In the genomic region with DNA sequence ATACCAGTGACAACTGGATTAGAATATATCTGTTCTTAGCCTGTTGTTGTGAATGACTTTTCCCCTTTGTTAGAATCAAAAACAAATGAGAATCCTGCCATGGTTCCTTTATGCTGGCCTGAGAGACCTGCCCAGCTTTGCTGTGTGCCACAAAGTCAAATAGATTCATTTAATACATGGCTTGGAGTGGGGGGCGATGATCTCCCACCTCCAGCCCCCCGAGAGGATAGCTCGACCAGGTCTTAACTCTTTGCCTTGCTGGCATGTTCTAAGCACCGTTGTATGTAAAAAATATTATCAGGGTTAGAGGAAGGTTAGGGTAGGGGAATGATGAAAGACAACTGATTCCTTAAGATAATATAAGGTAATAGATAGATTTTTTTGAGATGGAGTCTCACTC, we compare ENCODE assay signal across 12 cellular contexts. TPM values are rescaled to one million over a fixed set of nuclear protein-coding genes. Genes with fewer than 3 reads are reported as not detected.
DNase-seq lines count a peak whose midpoint lies in the region; ATAC-seq and TF ChIP-seq lines count a peak whose summit lies in the region.
"Had no signal": no experiment of that assay in that cellular context is flagged by ENCODE, and none has a peak within 500 bp of the region (broad histone marks: within the 10 kb centered on the region; RNA-seq: fewer than 3 reads in every experiment).

No MANE protein-coding gene starts in this region.

- DNase-seq in activated CD4-positive, alpha-beta T cell treated with anti-CD3 and anti-CD28 coated beads, Interleukin-2, amount 10 ng/mL, durations not matched to agents 7 days and 5 days: no peak
- DNase-seq in activated CD4-positive, alpha-beta T cell treated with anti-CD3 and anti-CD28 coated beads, Interleukin-2, amount 50 U/mL, for 1 hour: no peak
- DNase-seq in SK-N-MC (ENCODE audit: low read depth, low spot score) (no peak), esophagus muscularis mucosa (ENCODE audit: extremely low spot score) (no peak), NCI-H82 treated with DMSO at 0.1 percent for 48 hours (lab: John Stamatoyannopoulos, UW; ENCODE audit: unreplicated experiment) (no peak)
- DNase-seq in stimulated activated naive B cell treated with anti-CD40 and anti-IgM and Interleukin-4, amounts not matched to agents 10 μg/mL and 1 μg/mL and 100 μg/mL, for 72 hours: no peak
- DNase-seq in effector CD4-positive, alpha-beta T cell: no peak
- no peak for DNase-seq in stimulated activated CD4-positive, alpha-beta T cell treated with anti-CD3 and anti-CD28 coated beads, Interleukin-2, amount 100 ng/mL, for 24 hours
- DNase-seq: NCI-H2029 treated with DMSO at 0.1 percent for 48 hours had no signal

- ATAC-seq in stimulated activated naive B cell treated with anti-CD40 and anti-IgM and Interleukin-4, amounts not matched to agents 10 μg/mL and 1 μg/mL and 100 μg/mL, for 72 hours (replicated peaks): no peak

- H3K27ac Mint-ChIP-seq in activated CD4-positive, alpha-beta T cell treated with anti-CD3 and anti-CD28 coated beads, Interleukin-2, amount 10 ng/mL, durations not matched to agents 7 days and 5 days: peak overlapping the region; percentile 96
- H3K27ac Mint-ChIP-seq in stimulated activated naive B cell treated with anti-CD40 and anti-IgM and Interleukin-4, amounts not matched to agents 10 μg/mL and 1 μg/mL and 100 μg/mL, for 72 hours: peak overlapping the region; percentile 80
- H3K27ac Mint-ChIP-seq: type B pancreatic cell had no signal

- intact Hi-C loops in esophagus muscularis mucosa (cut with DNase I): no loop called here

- POLR2A ChIA-PET in activated CD4-positive, alpha-beta T cell treated with anti-CD3 and anti-CD28 coated beads, Interleukin-2, amount 10 ng/mL, durations not matched to agents 7 days and 5 days (lab: Charles Lee): interaction anchor here (0.7 to 1.1 kb wide), 2 partner anchors 22 to 81 kb away, joined by 3 to 5 read pairs; a partner anchor contains a TSS

- H3K36me3 Mint-ChIP-seq in activated CD4-positive, alpha-beta T cell treated with anti-CD3 and anti-CD28 coated beads, Interleukin-2, amount 10 ng/mL, durations not matched to agents 7 days and 5 days (ENCODE audit: low read depth): peaks cover 15% of the 10 kb centered on the region
- H3K36me3 Mint-ChIP-seq in stimulated activated naive B cell treated with anti-CD40 and anti-IgM and Interleukin-4, amounts not matched to agents 10 μg/mL and 1 μg/mL and 100 μg/mL, for 72 hours: peaks cover 2 to 12% of the 10 kb centered on the region in 2 donors
- H3K36me3 Mint-ChIP-seq: type B pancreatic cell had no signal

- CTCF ChIA-PET in activated CD4-positive, alpha-beta T cell treated with anti-CD3 and anti-CD28 coated beads, Interleukin-2, amount 10 ng/mL, durations not matched to agents 7 days and 5 days (lab: Charles Lee): interaction anchor here (0.6 to 3.6 kb wide), 9 partner anchors 20 to 142 kb away, joined by 3 to 12 read pairs (median 3); a partner anchor contains a TSS

- no peak for TF ChIP-seq CTCF in esophagus muscularis mucosa (IDR thresholded peaks at IDR 0.05)

- H3K9me3 Mint-ChIP-seq in activated CD4-positive, alpha-beta T cell treated with anti-CD3 and anti-CD28 coated beads, Interleukin-2, amount 10 ng/mL, durations not matched to agents 7 days and 5 days: peaks cover 11% of the 10 kb centered on the region
- peaks cover 0 to 5% of the 10 kb centered on the region in 2 donors for H3K9me3 Mint-ChIP-seq in stimulated activated naive B cell treated with anti-CD40 and anti-IgM and Interleukin-4, amounts not matched to agents 10 μg/mL and 1 μg/mL and 100 μg/mL, for 72 hours
- H3K9me3 Mint-ChIP-seq: type B pancreatic cell had no signal

- no peaks in the 10 kb centered on the region for H3K4me1 ChIP-seq in esophagus muscularis mucosa

- H3K4me3 ChIP-seq in SK-N-MC (no peak overlapping the region), esophagus muscularis mucosa (no peak overlapping the region)

- WGBS in esophagus muscularis mucosa: 76% methylated on average over 4 of the region's 4 CpGs

- TF ChIP-seq EP300 in esophagus muscularis mucosa (IDR thresholded peaks at IDR 0.05): no peak

- H3K36me3 ChIP-seq in SK-N-MC (ENCODE audit: insufficient read depth, low read length) (no peaks in the 10 kb centered on the region), esophagus muscularis mucosa (no peaks in the 10 kb centered on the region)

- H3K9ac ChIP-seq in SK-N-MC (ENCODE audit: insufficient read length): peak overlapping the region; percentile 14

- H3K27me3 ChIP-seq in esophagus muscularis mucosa: no peaks in the 10 kb centered on the region

- no peak for TF ChIP-seq POLR2A in esophagus muscularis mucosa (IDR thresholded peaks at IDR 0.05; ENCODE audit: low read depth)

- no peaks in the 10 kb centered on the region for H3K27me3 Mint-ChIP-seq in activated CD4-positive, alpha-beta T cell treated with anti-CD3 and anti-CD28 coated beads, Interleukin-2, amount 10 ng/mL, durations not matched to agents 7 days and 5 days
- no peaks in the 10 kb centered on the region for H3K27me3 Mint-ChIP-seq in stimulated activated naive B cell treated with anti-CD40 and anti-IgM and Interleukin-4, amounts not matched to agents 10 μg/mL and 1 μg/mL and 100 μg/mL, for 72 hours

- H3K4me3 Mint-ChIP-seq in activated CD4-positive, alpha-beta T cell treated with anti-CD3 and anti-CD28 coated beads, Interleukin-2, amount 10 ng/mL, durations not matched to agents 7 days and 5 days: peak overlapping the region; percentile 55
- H3K4me3 Mint-ChIP-seq in stimulated activated naive B cell treated with anti-CD40 and anti-IgM and Interleukin-4, amounts not matched to agents 10 μg/mL and 1 μg/mL and 100 μg/mL, for 72 hours: no peak overlapping the region
- H3K4me3 Mint-ChIP-seq: type B pancreatic cell had no signal

- peak overlapping the region; percentile 95 for H3K27ac ChIP-seq in SK-N-MC
- H3K27ac ChIP-seq in esophagus muscularis mucosa (replicated peaks in 1 of 4): peak overlapping the region; percentile 27 to 53 (median 43)

- no peaks in the 10 kb centered on the region for H3K9me3 ChIP-seq in SK-N-MC (ENCODE audit: low read depth, low read length)
- H3K9me3 ChIP-seq in esophagus muscularis mucosa: no peaks in the 10 kb centered on the region

- peaks cover 52% of the 10 kb centered on the region for H3K4me1 Mint-ChIP-seq in activated CD4-positive, alpha-beta T cell treated with anti-CD3 and anti-CD28 coated beads, Interleukin-2, amount 10 ng/mL, durations not matched to agents 7 days and 5 days
- H3K4me1 Mint-ChIP-seq in stimulated activated naive B cell treated with anti-CD40 and anti-IgM and Interleukin-4, amounts not matched to agents 10 μg/mL and 1 μg/mL and 100 μg/mL, for 72 hours: peaks cover 32 to 68% of the 10 kb centered on the region in 2 donors

RNA-seq across cellular contexts. Expression of a gene that starts 22.2 kb away (rescaled TPM):
- total RNA-seq in activated CD4-positive, alpha-beta T cell treated with anti-CD3 and anti-CD28 coated beads, Interleukin-2, amount 10 ng/mL, durations not matched to agents 7 days and 5 days: 10 to 100 TPM; 84.1 to 97.5 TPM
- total RNA-seq in esophagus muscularis mucosa: 10 to 100 TPM; 11.6 to 16.1 (median 13.3) TPM

RNA-seq across cellular contexts. Expression of a gene that starts 24.5 kb away (rescaled TPM):
- total RNA-seq in activated CD4-positive, alpha-beta T cell treated with anti-CD3 and anti-CD28 coated beads, Interleukin-2, amount 10 ng/mL, durations not matched to agents 7 days and 5 days: not detected
- not detected for total RNA-seq in esophagus muscularis mucosa
- total RNA-seq: Daoy, epithelial cell of proximal tubule had no signal

Comparison
In these comparisons a context has a peak if more than half of its experiments do, and no peak if none do; other contexts are left out.
1. RNA of a gene that starts 22.2 kb away (total RNA-seq): 84.1 to 97.5 TPM in activated CD4-positive, alpha-beta T cell treated with anti-CD3 and anti-CD28 coated beads, Interleukin-2, amount 10 ng/mL, durations not matched to agents 7 days and 5 days; 11.6 to 16.1 TPM in esophagus muscularis mucosa; every median in the first group is over 4 times any median in the second.